25 cellular contexts compared by ENCODE assay signal in the genomic region with DNA sequence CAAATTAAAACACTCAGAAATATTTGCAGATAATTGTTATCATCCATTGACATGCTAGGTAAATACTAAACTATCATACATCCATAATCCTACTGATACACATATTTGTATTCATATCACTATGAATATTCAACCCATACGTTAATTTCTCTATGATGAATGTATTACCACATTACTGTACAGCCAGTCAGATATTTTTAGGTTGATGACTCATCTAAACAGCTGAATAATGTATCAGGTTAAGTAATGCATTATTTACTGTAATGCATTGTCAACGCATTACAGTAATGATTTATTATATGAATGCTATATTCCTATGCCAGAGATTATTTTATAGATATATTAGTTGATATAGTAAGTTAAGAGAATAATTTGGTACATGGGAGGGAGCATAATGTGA. TPM values are rescaled to one million over a fixed set of nuclear protein-coding genes. Genes with fewer than 3 reads are reported as not detected.
DNase-seq lines count a peak whose midpoint lies in the region; ATAC-seq and TF ChIP-seq lines count a peak whose summit lies in the region.
"Had no signal": no experiment of that assay in that cellular context is flagged by ENCODE, and none has a peak within 500 bp of the region (broad histone marks: within the 10 kb centered on the region; RNA-seq: fewer than 3 reads in every experiment).

No MANE protein-coding gene starts in this region.

- H3K36me3 ChIP-seq in psoas muscle (ENCODE audit: insufficient read depth in 1 of 2, low read depth in 1 of 2), result no peaks in the 10 kb centered on the region
- H3K36me3 ChIP-seq: Peyer's patch, SJSA1 had no signal

- intact Hi-C loops in psoas muscle (cut with DNase I), result no loop called here

- no peak overlapping the region for H3K27ac ChIP-seq in psoas muscle
- H3K27ac ChIP-seq: KMS-11, Peyer's patch, SJSA1 had no signal

- H3K4me3 ChIP-seq in epithelial cell of esophagus (ENCODE audit: low read length), result no peak overlapping the region
- no peak overlapping the region for H3K4me3 ChIP-seq in psoas muscle
- H3K4me3 ChIP-seq: Peyer's patch, SJSA1 had no signal

- peaks cover 14% of the 10 kb centered on the region for H3K4me1 ChIP-seq in psoas muscle
- H3K4me1 ChIP-seq: Peyer's patch had no signal

- H3K9me3 ChIP-seq in psoas muscle, result no peaks in the 10 kb centered on the region
- H3K9me3 ChIP-seq: Peyer's patch, SJSA1 had no signal

- TF ChIP-seq CTCF in epithelial cell of esophagus (IDR thresholded peaks at IDR 0.05; ENCODE audit: insufficient read depth, low read depth, low read length, missing control alignments), result no peak
- TF ChIP-seq CTCF in psoas muscle (IDR thresholded peaks at IDR 0.05), result no peak

- no peaks in the 10 kb centered on the region for H3K27me3 ChIP-seq in psoas muscle (ENCODE audit: insufficient read depth in 3 of 3, low read length in 2 of 3)
- H3K27me3 ChIP-seq: Peyer's patch, SJSA1 had no signal

- DNase-seq in HCEC 1CT, result peak; percentile 55
- peak; percentile 56 for DNase-seq in RKO (ENCODE audit: low spot score)
- DNase-seq in epithelial cell of esophagus (ENCODE audit: low read depth), result peak; percentile 58
- no peak for DNase-seq in psoas muscle
- no peak for DNase-seq in inferior parietal cortex (ENCODE audit: extremely low spot score)
- DNase-seq: C1 segment of cervical spinal cord; CD4-positive, alpha-beta memory T cell; COR-L47; EL; GF-D8; NCI-H1048; NCI-H1417; NCI-H1694 treated with DMSO at 0.1 percent for 48 hours; NCI-H2081; NCI-H2227 treated with DMSO at 0.1 percent for 48 hours; NCI-H526 treated with DMSO at 0.1 percent for 48 hours; Peyer's patch; T-helper 1 cell had no signal

- ATAC-seq in psoas muscle (peak in 3 of 4 donors; percentile 32 to 58 (median 34)), GM18519 (IDR thresholded peaks at IDR 0.05; ENCODE audit: low FRiP score, unreplicated experiment) (no peak), HG03521 (IDR thresholded peaks at IDR 0.05; ENCODE audit: unreplicated experiment) (no peak)
- ATAC-seq: Right ventricle myocardium inferior had no signal

- WGBS in psoas muscle, 3 donors, result 37 to 47% (median 45%) methylated on average over 2 of the region's 2 CpGs

RNA-seq across cellular contexts. Expression of gene VEGFC, which starts 37.1 kb away (rescaled TPM):
- total RNA-seq in psoas muscle, result 1 to 10 TPM; 3.0 to 7.0 (median 3.8) TPM
- 1 to 10 TPM; 1.8 to 2.9 (median 2.1) TPM for polyA plus RNA-seq in psoas muscle
- total RNA-seq: A673; CD4-positive, alpha-beta memory T cell had no signal
- polyA plus RNA-seq: CD4-positive, alpha-beta memory T cell; IgD-negative memory B cell had no signal

Comparison
In these comparisons a context has a peak if more than half of its experiments do, and no peak if none do; other contexts are left out.
1. DNase-seq: peak in HCEC 1CT (single experiment), RKO (single experiment) and epithelial cell of esophagus (single experiment); none in psoas muscle (0 of 2) and inferior parietal cortex (single experiment).
2. ATAC-seq: peak in psoas muscle (3 of 4); none in GM18519 (single experiment) and HG03521 (single experiment).